ENCODE assay signal across 8 cellular contexts in the genomic region with DNA sequence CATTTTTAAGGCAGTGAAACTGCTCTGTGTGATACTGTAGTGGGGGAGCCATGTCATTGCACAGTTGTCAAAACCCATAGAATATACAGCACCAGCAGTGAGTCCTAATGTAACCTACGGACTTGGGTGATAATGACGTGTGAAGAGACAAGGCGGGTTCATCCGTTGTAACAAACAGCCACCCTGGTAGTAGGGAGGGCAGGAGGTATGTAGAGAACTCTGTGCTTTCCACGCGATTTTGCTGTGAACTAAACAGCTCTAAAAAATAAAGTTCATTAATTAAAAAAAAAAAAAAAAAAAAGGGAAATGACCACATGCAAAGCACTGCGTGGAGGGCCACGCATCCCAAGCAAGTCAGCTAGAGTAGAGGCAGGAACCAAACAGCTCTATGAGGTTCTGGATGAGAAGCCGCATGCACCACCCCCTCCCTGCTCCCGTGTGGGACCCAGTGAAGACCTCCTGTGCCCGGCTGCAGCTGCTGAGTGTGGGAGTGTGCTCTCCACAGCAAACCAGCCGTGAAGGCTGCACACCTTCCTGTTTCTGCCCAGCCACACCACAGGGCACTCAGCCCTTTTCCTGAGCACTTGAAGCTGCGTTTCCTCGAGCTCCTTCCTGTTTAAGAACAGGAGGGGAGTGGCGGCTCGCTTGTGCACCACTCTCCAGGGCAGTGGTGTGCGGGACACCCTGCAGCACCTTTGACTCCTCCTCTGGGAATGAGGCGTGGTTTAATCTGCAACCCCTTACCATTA.
DNase-seq lines count a peak whose midpoint lies in the region; ATAC-seq and TF ChIP-seq lines count a peak whose summit lies in the region.

No MANE protein-coding gene starts in this region.

- POLR2A ChIA-PET in GM10248 (lab: Yijun Ruan, JAX), result interaction anchor here (1.0 kb wide), 1 partner anchor 26 kb away, joined by 5 read pairs; no protein-coding TSS in a partner anchor

- H3K9ac ChIP-seq in BLaER1 (0 out of 2 replicates have a peak overlapping the region, but pooled peaks have one; percentile 22), HUES48 (ENCODE audit: low read depth, low read length) (no peak overlapping the region), iPS-20b (ENCODE audit: low read depth, low read length) (no peak overlapping the region)

- no peak overlapping the region for H3K4me3 Mint-ChIP-seq in glutamatergic neuron (ENCODE audit: unreplicated experiment)

- 63 to 74% methylated on average over 18 of the region's 18 CpGs for WGBS in aorta, 2 donors

- H3K4me1 ChIP-seq in BLaER1, result peaks cover 100% of the 10 kb centered on the region
- H3K4me1 ChIP-seq in HUES48 (ENCODE audit: control insufficient read depth, insufficient read depth, low read length), result peaks cover 17% of the 10 kb centered on the region
- peaks cover 10% of the 10 kb centered on the region; the same call in 1 of the 2 replicates for H3K4me1 ChIP-seq in iPS-20b (ENCODE audit: insufficient read depth, low read length)
- no peaks in the 10 kb centered on the region for H3K4me1 ChIP-seq in aorta (ENCODE audit: control insufficient read depth in 1 of 2, insufficient read depth in 2 of 2, low read length in 2 of 2)

- intact Hi-C loops in aorta (cut with DNase I), result no loop called here

- DNase-seq in aorta (peak in 1 of 2 donors; percentile 64), GM10248 (ENCODE audit: extremely low spot score) (no peak), glutamatergic neuron (no peak)

- ATAC-seq in GM19372 (IDR thresholded peaks at IDR 0.05; ENCODE audit: low read depth, unreplicated experiment) (peak; percentile 53), aorta (ENCODE audit: low FRiP score) (peak; percentile 24)

- peak overlapping the region; percentile 52; the same call in 1 of the 2 replicates for H3K27ac ChIP-seq in BLaER1
- H3K27ac ChIP-seq in HUES48 (ENCODE audit: low read depth, low read length), result peak overlapping the region; percentile 73
- H3K27ac ChIP-seq in VCaP, result peak overlapping the region; percentile 39; the same call in 1 of the 2 replicates
- no peak overlapping the region for H3K27ac ChIP-seq in iPS-20b (ENCODE audit: low read length)
- H3K27ac ChIP-seq in aorta (ENCODE audit: low read depth in 1 of 2, low read length in 2 of 2), result no peak overlapping the region

- H3K27me3 Mint-ChIP-seq in glutamatergic neuron (ENCODE audit: unreplicated experiment), result peaks cover 4% of the 10 kb centered on the region

- CTCF ChIA-PET in GM10248 (lab: Yijun Ruan, JAX), result interaction anchor here (1.1 to 4.5 kb wide), 3 partner anchors 9 to 27 kb away, joined by 4 to 21 read pairs (median 4); no protein-coding TSS in a partner anchor

- H3K36me3 Mint-ChIP-seq in glutamatergic neuron (ENCODE audit: unreplicated experiment), result no peaks in the 10 kb centered on the region

- peaks cover 2% of the 10 kb centered on the region for H3K9me3 Mint-ChIP-seq in glutamatergic neuron (ENCODE audit: unreplicated experiment)

- H3K4me3 ChIP-seq in BLaER1, result 0 out of 2 replicates have a peak overlapping the region, but pooled peaks have one; percentile 27
- H3K4me3 ChIP-seq in HUES48 (ENCODE audit: low read depth, low read length), result no peak overlapping the region
- peak overlapping the region; percentile 17; the same call in 1 of the 2 replicates for H3K4me3 ChIP-seq in iPS-20b (ENCODE audit: low read length)
- H3K4me3 ChIP-seq in aorta (ENCODE audit: low read length in 2 of 2), result no peak overlapping the region

- H3K27me3 ChIP-seq in BLaER1, result no peaks in the 10 kb centered on the region
- H3K27me3 ChIP-seq in HUES48 (ENCODE audit: control insufficient read depth, insufficient read depth, low read length), result no peaks in the 10 kb centered on the region
- H3K27me3 ChIP-seq in iPS-20b (ENCODE audit: insufficient read depth, low read length), result no peaks in the 10 kb centered on the region
- no peaks in the 10 kb centered on the region for H3K27me3 ChIP-seq in aorta (ENCODE audit: control insufficient read depth in 1 of 2, insufficient read depth in 2 of 2, low read length in 1 of 2)

- no peak for TF ChIP-seq CTCF in VCaP (conservative IDR thresholded peaks at IDR 0.05)
- no peak for TF ChIP-seq CTCF in GM10248 (IDR thresholded peaks at IDR 0.05; ENCODE audit: control extremely low read depth, extremely low read depth, low read depth, missing control alignments)
- TF ChIP-seq CTCF in glutamatergic neuron (IDR thresholded peaks at IDR 0.05; ENCODE audit: partially characterized antibody, unreplicated experiment), result no peak

- no peak overlapping the region for H3K27ac Mint-ChIP-seq in glutamatergic neuron (ENCODE audit: unreplicated experiment)

- H3K4me2 ChIP-seq in BLaER1, result peak overlapping the region; percentile 94

- peaks cover 100% of the 10 kb centered on the region for H4K20me1 ChIP-seq in BLaER1

- H3K4me1 Mint-ChIP-seq in glutamatergic neuron (ENCODE audit: low read depth, unreplicated experiment), result peaks cover 14% of the 10 kb centered on the region

- H3K36me3 ChIP-seq in BLaER1 (no peaks in the 10 kb centered on the region), HUES48 (ENCODE audit: control insufficient read depth, insufficient read depth, low read length) (no peaks in the 10 kb centered on the region), iPS-20b (ENCODE audit: insufficient read depth, low read depth, low read length) (no peaks in the 10 kb centered on the region), aorta (ENCODE audit: control insufficient read depth in 1 of 2, insufficient read depth in 2 of 2, low read length in 1 of 2) (no peaks in the 10 kb centered on the region)

- H3K9me3 ChIP-seq in BLaER1 (no peaks in the 10 kb centered on the region), HUES48 (ENCODE audit: control insufficient read depth, insufficient read depth, low read length) (no peaks in the 10 kb centered on the region), iPS-20b (ENCODE audit: insufficient read depth, low read depth, low read length) (no peaks in the 10 kb centered on the region), aorta (ENCODE audit: control insufficient read depth, low read length) (no peaks in the 10 kb centered on the region)

Comparison
In these comparisons a context has a peak if more than half of its experiments do, and no peak if none do; other contexts are left out.
1. H3K27ac ChIP-seq: peak in BLaER1 (single experiment), HUES48 (single experiment) and VCaP (single experiment); none in iPS-20b (single experiment) and aorta (0 of 2).
2. H3K4me3 ChIP-seq: peak in BLaER1 (single experiment) and iPS-20b (single experiment); none in HUES48 (single experiment) and aorta (0 of 2).